In the genomic region with DNA sequence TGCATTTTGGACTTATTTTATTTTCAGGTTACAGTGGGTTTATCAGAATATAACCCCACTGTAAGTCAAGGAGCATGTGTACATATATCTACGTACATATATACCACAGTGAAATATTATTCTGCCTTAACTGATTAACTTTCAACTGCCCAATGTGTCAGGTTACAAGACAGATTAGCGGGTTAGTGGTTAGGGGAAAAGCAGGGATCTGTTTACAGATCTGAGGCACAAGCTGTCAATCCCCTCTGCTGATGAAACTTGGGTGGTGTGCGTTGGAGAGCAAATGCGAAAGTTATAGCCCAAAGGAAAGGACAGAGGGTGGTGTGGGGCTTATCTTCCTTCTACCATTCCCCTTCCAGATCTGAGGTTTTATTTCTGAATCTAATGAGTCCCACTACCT, we compare ENCODE assay signal across 18 cellular contexts.
DNase-seq lines count a peak whose midpoint lies in the region; ATAC-seq and TF ChIP-seq lines count a peak whose summit lies in the region.
"Had no signal": no experiment of that assay in that cellular context is flagged by ENCODE, and none has a peak within 500 bp of the region (broad histone marks: within the 10 kb centered on the region; RNA-seq: fewer than 3 reads in every experiment).

No MANE protein-coding gene starts in this region.

- in situ Hi-C loops in IMR-90 (cut with MboI; ENCODE audit: low sequenced_read_pairs) = no loop called here

- no peak for DNase-seq in IMR-90
- peak; percentile 27 for DNase-seq in NCI-H524 treated with DMSO at 0.1 percent for 48 hours (lab: John Stamatoyannopoulos, UW)
- peak; percentile 78 for DNase-seq in OCI-M1 (lab: John Stamatoyannopoulos, UW)
- DNase-seq in left kidney (ENCODE audit: low read depth, low spot score) = peak; percentile 26
- no peak for DNase-seq in stimulated activated CD4-positive, alpha-beta T cell treated with anti-CD3 and anti-CD28 coated beads, Interleukin-12 subunit alpha, Interleukin-12 subunit beta, amount 100 ng/mL, for 4 hours
- no peak for DNase-seq in activated CD8-positive, alpha-beta memory T cell treated with anti-CD3 and anti-CD28 coated beads, Interleukin-2, amount 10 ng/mL, durations not matched to agents 7 days and 5 days
- DNase-seq: C1 segment of cervical spinal cord; Calu3; CD4-positive, alpha-beta memory T cell; COR-L47; DMS79; EL; GDM1; GOT3 had no signal

- TF ChIP-seq RAD21 in IMR-90 (IDR thresholded peaks at IDR 0.05; ENCODE audit: low read length) = no peak

- no peak overlapping the region for H2AFZ ChIP-seq in IMR-90 (replicated peaks; ENCODE audit: low read length, poor library complexity)

- no peak overlapping the region for H3K4me2 ChIP-seq in IMR-90 (ENCODE audit: low read depth, low read length)

- no peaks in the 10 kb centered on the region for H3K9me3 ChIP-seq in IMR-90 (ENCODE audit: control insufficient read depth, insufficient read depth, low read length)
- H3K9me3 ChIP-seq: HAP-1 had no signal

- no peak overlapping the region for H3K4me3 ChIP-seq in IMR-90 (ENCODE audit: insufficient read depth, low read depth, low read length)
- H3K4me3 ChIP-seq: GM12878, HAP-1 had no signal

- H3K79me1 ChIP-seq in IMR-90 (ENCODE audit: low read depth in 1 of 2, low read length in 2 of 2) = no peaks in the 10 kb centered on the region

- no peak overlapping the region for H4K5ac ChIP-seq in IMR-90 (ENCODE audit: low read depth, low read length)

- no peak for ATAC-seq in IMR-90 (ENCODE audit: low read depth)
- no peak for ATAC-seq in HG03342 (IDR thresholded peaks at IDR 0.05; ENCODE audit: unreplicated experiment)
- no peak for ATAC-seq in GM19351 (IDR thresholded peaks at IDR 0.05; ENCODE audit: unreplicated experiment)
- ATAC-seq in activated CD8-positive, alpha-beta memory T cell treated with anti-CD3 and anti-CD28 coated beads, Interleukin-2, amount 10 ng/mL, durations not matched to agents 7 days and 5 days = no peak
- ATAC-seq: GM12878 had no signal

- no peaks in the 10 kb centered on the region for H3K27me3 Mint-ChIP-seq in activated CD8-positive, alpha-beta memory T cell treated with anti-CD3 and anti-CD28 coated beads, Interleukin-2, amount 10 ng/mL, durations not matched to agents 7 days and 5 days

- TF ChIP-seq POLR2A in IMR-90 (IDR thresholded peaks at IDR 0.05; ENCODE audit: low read depth, low read length) = no peak

- no peak overlapping the region; the same call in 2 of the 3 replicates for H2BK15ac ChIP-seq in IMR-90 (ENCODE audit: low read depth, low read length)

- intact Hi-C loops in IMR-90 (cut with micrococcal nuclease) = no loop called here

- H2BK20ac ChIP-seq in IMR-90 (ENCODE audit: low read depth, low read length) = no peak overlapping the region

- no peak overlapping the region for H2BK5ac ChIP-seq in IMR-90 (ENCODE audit: low read depth, low read length, poor library complexity, severe bottlenecking)

- H2AK9ac ChIP-seq in IMR-90 (replicated peaks; ENCODE audit: low read depth, low read length, poor library complexity) = no peak overlapping the region

- dilution Hi-C loops in IMR-90 (cut with HindIII; ENCODE audit: low sequenced_read_pairs, unreplicated experiment) = no loop called here

- H3K9me1 ChIP-seq in IMR-90 (ENCODE audit: insufficient read depth, low read length) = no peaks in the 10 kb centered on the region; the same call in 1 of the 2 replicates

- no peak overlapping the region for H3K27ac Mint-ChIP-seq in activated CD8-positive, alpha-beta memory T cell treated with anti-CD3 and anti-CD28 coated beads, Interleukin-2, amount 10 ng/mL, durations not matched to agents 7 days and 5 days
- H3K27ac Mint-ChIP-seq: CD4-positive, alpha-beta memory T cell had no signal

- no peak overlapping the region for H3K23ac ChIP-seq in IMR-90 (ENCODE audit: low read depth, low read length)

- CTCF ChIA-PET in IMR-90 (lab: Yijun Ruan, JAX) = no interaction called here
- CTCF ChIA-PET in activated CD8-positive, alpha-beta memory T cell treated with anti-CD3 and anti-CD28 coated beads, Interleukin-2, amount 10 ng/mL, durations not matched to agents 7 days and 5 days (lab: Charles Lee) = no interaction called here

- H3K4me1 Mint-ChIP-seq in activated CD8-positive, alpha-beta memory T cell treated with anti-CD3 and anti-CD28 coated beads, Interleukin-2, amount 10 ng/mL, durations not matched to agents 7 days and 5 days = no peaks in the 10 kb centered on the region
- H3K4me1 Mint-ChIP-seq: CD4-positive, alpha-beta memory T cell had no signal

- no peak for TF ChIP-seq CTCF in IMR-90 (conservative IDR thresholded peaks at IDR 0.05; ENCODE audit: low read depth, low read length)

- H3K9me3 Mint-ChIP-seq in activated CD8-positive, alpha-beta memory T cell treated with anti-CD3 and anti-CD28 coated beads, Interleukin-2, amount 10 ng/mL, durations not matched to agents 7 days and 5 days (ENCODE audit: low read depth) = peaks cover 2% of the 10 kb centered on the region

- no CpG with 5 or more reads among the region's 4 CpGs for WGBS in IMR-90 (ENCODE audit: extremely low coverage in 2 of 2, insufficient read length in 1 of 2), 2 experiments

- POLR2A ChIA-PET in IMR-90 (lab: Charles Lee; ENCODE audit: unreplicated experiment) = no interaction called here

- no peak overlapping the region for H3K27ac ChIP-seq in IMR-90 (ENCODE audit: insufficient read depth, low read length)

- no peak overlapping the region; the same call in 1 of the 2 replicates for H3K18ac ChIP-seq in IMR-90 (ENCODE audit: low read depth, low read length)

- no peak overlapping the region for H4K91ac ChIP-seq in IMR-90 (ENCODE audit: insufficient read depth, low read depth, low read length)

- no peak overlapping the region for H3K14ac ChIP-seq in IMR-90 (replicated peaks; ENCODE audit: low read depth, low read length)

- no peak overlapping the region for H3K9ac ChIP-seq in IMR-90 (ENCODE audit: low read depth, low read length)

- H3K36me3 ChIP-seq in IMR-90 (ENCODE audit: control insufficient read depth, insufficient read depth, low read length) = no peaks in the 10 kb centered on the region
- H3K36me3 ChIP-seq: HAP-1 had no signal

- H3K4me1 ChIP-seq in IMR-90 (ENCODE audit: control insufficient read depth, insufficient read depth, low read length) = peaks cover 2% of the 10 kb centered on the region; the same call in 1 of the 2 replicates

- H3K4ac ChIP-seq in IMR-90 (ENCODE audit: low read depth, low read length) = peak overlapping the region; percentile 1; the same call in 1 of the 2 replicates

- BruUV-seq in IMR-90 (replicated peaks; lab: Mats Ljungman, UMichigan) = no TSS peak

- H4K8ac ChIP-seq in IMR-90 (ENCODE audit: low read depth in 2 of 2, low read length in 2 of 2) = no peak overlapping the region

- no peak overlapping the region for H2AK5ac ChIP-seq in IMR-90 (ENCODE audit: low read depth, low read length)

- H3K27me3 ChIP-seq in IMR-90 (ENCODE audit: control insufficient read depth, insufficient read depth, low read length) = no peaks in the 10 kb centered on the region

- no peak overlapping the region for H3K4me3 Mint-ChIP-seq in activated CD8-positive, alpha-beta memory T cell treated with anti-CD3 and anti-CD28 coated beads, Interleukin-2, amount 10 ng/mL, durations not matched to agents 7 days and 5 days
- H3K4me3 Mint-ChIP-seq: CD4-positive, alpha-beta memory T cell had no signal

- no peak overlapping the region for H3K56ac ChIP-seq in IMR-90 (ENCODE audit: extremely low read depth, insufficient read depth, low read length)

- no peaks in the 10 kb centered on the region for H4K20me1 ChIP-seq in IMR-90 (ENCODE audit: insufficient read depth, low read length)

- H2BK120ac ChIP-seq in IMR-90 (ENCODE audit: low read depth, low read length) = no peak overlapping the region; the same call in 1 of the 2 replicates

- H3K36me3 Mint-ChIP-seq in activated CD8-positive, alpha-beta memory T cell treated with anti-CD3 and anti-CD28 coated beads, Interleukin-2, amount 10 ng/mL, durations not matched to agents 7 days and 5 days = no peaks in the 10 kb centered on the region
- H3K36me3 Mint-ChIP-seq: CD4-positive, alpha-beta memory T cell had no signal

TF ChIP-seq in IMR-90, 13 proteins besides CTCF, POLR2A, EP300 and RAD21:
- TF ChIP-seq MXI1 (IDR thresholded peaks at IDR 0.05; ENCODE audit: borderline replicate concordance, low read depth, low read length) = no peak
- TF ChIP-seq, protein P1, sequence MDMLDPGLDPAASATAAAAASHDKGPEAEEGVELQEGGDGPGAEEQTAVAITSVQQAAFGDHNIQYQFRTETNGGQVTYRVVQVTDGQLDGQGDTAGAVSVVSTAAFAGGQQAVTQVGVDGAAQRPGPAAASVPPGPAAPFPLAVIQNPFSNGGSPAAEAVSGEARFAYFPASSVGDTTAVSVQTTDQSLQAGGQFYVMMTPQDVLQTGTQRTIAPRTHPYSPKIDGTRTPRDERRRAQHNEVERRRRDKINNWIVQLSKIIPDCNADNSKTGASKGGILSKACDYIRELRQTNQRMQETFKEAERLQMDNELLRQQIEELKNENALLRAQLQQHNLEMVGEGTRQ (IDR thresholded peaks at IDR 0.05; ENCODE audit: low read depth, low read length) = no peak
- no peak for TF ChIP-seq CEBPB (IDR thresholded peaks at IDR 0.05; ENCODE audit: low read depth, low read length)
- TF ChIP-seq RCOR1 (IDR thresholded peaks at IDR 0.05; ENCODE audit: insufficient replicate concordance, low read length) = no peak
- TF ChIP-seq BHLHE40 (IDR thresholded peaks at IDR 0.05; ENCODE audit: low read depth, low read length) = no peak
- no peak for TF ChIP-seq SMC3 (IDR thresholded peaks at IDR 0.05; ENCODE audit: low read depth, low read length)

Comparison
In these comparisons a context has a peak if more than half of its experiments do, and no peak if none do; other contexts are left out.
1. DNase-seq: peak in NCI-H524 treated with DMSO at 0.1 percent for 48 hours (single experiment), OCI-M1 (single experiment) and left kidney (single experiment); none in IMR-90 (single experiment), stimulated activated CD4-positive, alpha-beta T cell treated with anti-CD3 and anti-CD28 coated beads, Interleukin-12 subunit alpha, Interleukin-12 subunit beta, amount 100 ng/mL, for 4 hours (single experiment) and activated CD8-positive, alpha-beta memory T cell treated with anti-CD3 and anti-CD28 coated beads, Interleukin-2, amount 10 ng/mL, durations not matched to agents 7 days and 5 days (single experiment).